In the genomic region with DNA sequence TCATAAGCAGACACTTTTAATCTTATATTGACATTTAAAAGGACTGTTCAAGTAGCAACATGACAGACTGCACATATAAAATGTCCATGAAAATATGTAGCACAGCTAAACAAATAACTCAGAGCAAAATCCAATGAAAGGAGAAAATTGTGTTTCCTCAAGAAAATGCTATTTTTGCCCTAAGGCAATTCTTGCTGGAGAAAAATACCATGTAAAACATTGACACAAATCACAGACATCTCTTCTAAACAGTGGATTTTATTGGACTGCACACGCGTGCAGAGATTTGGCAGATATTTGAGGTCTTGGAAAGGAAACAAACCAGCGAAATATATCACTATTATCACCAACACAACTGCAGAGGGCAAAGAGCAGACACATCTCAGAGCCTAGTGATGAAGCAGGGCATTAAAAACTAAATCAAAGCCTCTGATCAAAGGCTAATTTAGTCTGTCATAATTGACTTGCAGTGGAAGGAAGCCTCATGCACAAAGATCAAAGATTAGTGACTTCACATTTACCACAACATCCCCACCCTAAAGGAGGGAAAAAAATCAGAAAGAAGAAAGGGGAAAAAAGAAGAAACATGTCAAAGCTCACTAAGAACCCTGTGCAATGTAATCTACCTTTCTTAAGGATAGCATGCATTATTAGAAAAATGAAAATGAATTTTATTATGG, we compare ENCODE assay signal across 28 cellular contexts. TPM values are rescaled to one million over a fixed set of nuclear protein-coding genes. Genes with fewer than 3 reads are reported as not detected.
"Had no signal": no experiment of that assay in that cellular context is flagged by ENCODE, and none has a peak within 500 bp of the region (broad histone marks: within the 10 kb centered on the region; RNA-seq: fewer than 3 reads in every experiment).

No MANE protein-coding gene starts in this region.

- H3K4me3 Mint-ChIP-seq: activated naive CD8-positive, alpha-beta T cell; nephron progenitor cell; T-helper 2 cell treated with Interferon-gamma antibody and Interleukin-4, amounts not matched to agents 5 μg/mL and 100 μg/mL, for 36 hours had no signal

- H3K9me3 ChIP-seq: body of pancreas, gastroesophageal sphincter, prostate gland, spleen, suprapubic skin, tibial nerve had no signal

- ATAC-seq: body of pancreas, gastroesophageal sphincter, left cardiac atrium, pancreas had no signal

- FAIRE-seq: pancreas had no signal

- H3K4me1 ChIP-seq: body of pancreas, gastroesophageal sphincter, pancreas, prostate gland, right atrium auricular region had no signal

- H3K27me3 Mint-ChIP-seq: activated naive CD8-positive, alpha-beta T cell had no signal

- H3K36me3 Mint-ChIP-seq: activated naive CD8-positive, alpha-beta T cell had no signal

- H3K27me3 ChIP-seq: body of pancreas, cardiac muscle cell, gastroesophageal sphincter, hepatocyte, pancreas, right atrium auricular region, spleen, suprapubic skin, tibial nerve had no signal

- H2AFZ ChIP-seq: hepatocyte had no signal

- DNase-seq: activated CD4-positive, alpha-beta T cell treated with anti-CD3 and anti-CD28 coated beads for 4 hours; activated CD4-positive, alpha-beta T cell treated with anti-CD3 and anti-CD28 coated beads, Interleukin-2, amount 50 U/mL, for 4 hours; activated CD8-positive, alpha-beta memory T cell treated with anti-CD3 and anti-CD28 coated beads for 24 hours; activated effector memory CD4-positive, alpha-beta T cell treated with Interleukin-2 at 50 U/mL for 16 hours; activated naive CD4-positive, alpha-beta T cell treated with Interleukin-2 at 50 U/mL for 16 hours; aorta; body of pancreas; cerebellar nuclear complex; dorsolateral prefrontal cortex; effector memory CD4-positive, alpha-beta T cell; erythroblast; islet precursor cell; left cardiac atrium; mammary epithelial cell; nephron progenitor cell; nucleus accumbens; pancreas; spleen had no signal

- H3K9me3 Mint-ChIP-seq: nephron progenitor cell; T-helper 2 cell treated with Interferon-gamma antibody and Interleukin-4, amounts not matched to agents 5 μg/mL and 100 μg/mL, for 36 hours had no signal

- H3K79me2 ChIP-seq: hepatocyte had no signal

- H3K36me3 ChIP-seq: cardiac muscle cell, gastroesophageal sphincter, pancreas, prostate gland, right atrium auricular region, spleen, suprapubic skin, tibial nerve had no signal

- H3K4me3 ChIP-seq: body of pancreas, cardiac muscle cell, coronary artery, dorsolateral prefrontal cortex, gastroesophageal sphincter, hepatocyte, pancreas, prostate gland, right atrium auricular region, spleen, suprapubic skin, tibial nerve had no signal

- H3K4me2 ChIP-seq: hepatocyte had no signal

- H3K27ac ChIP-seq: body of pancreas, cardiac muscle cell, coronary artery, gastroesophageal sphincter, hepatocyte, pancreas, prostate gland, right atrium auricular region, spleen, suprapubic skin, tibial nerve had no signal

- H3K27ac Mint-ChIP-seq: activated naive CD8-positive, alpha-beta T cell; nephron progenitor cell; T-helper 2 cell treated with Interferon-gamma antibody and Interleukin-4, amounts not matched to agents 5 μg/mL and 100 μg/mL, for 36 hours had no signal

RNA-seq across cellular contexts. Expression of gene CHL1, which starts 52.4 kb away (rescaled TPM):
- polyA plus RNA-seq: cardiac muscle cell, hepatocyte, mammary epithelial cell had no signal
